In genomic region chr5:158727771-158728311, GRCh38 we compare ENCODE assay signal across 13 cellular contexts.
DNase-seq lines count a peak whose midpoint lies in the region; ATAC-seq and TF ChIP-seq lines count a peak whose summit lies in the region.
"Had no signal": no experiment of that assay in that cellular context is flagged by ENCODE, and none has a peak within 500 bp of the region (broad histone marks: within the 10 kb centered on the region; RNA-seq: fewer than 3 reads in every experiment).

No MANE protein-coding gene starts in this region.

- H3K27ac ChIP-seq in osteoblast (ENCODE audit: low read depth, low read length), result no peak overlapping the region

- no peak for TF ChIP-seq CTCF in AG10803 (conservative IDR thresholded peaks at IDR 0.05; ENCODE audit: low read length)
- no peak for TF ChIP-seq CTCF in osteoblast (IDR thresholded peaks at IDR 0.05; ENCODE audit: extremely low read depth, low read depth, low read length)

- no peaks in the 10 kb centered on the region for H3K9me3 Mint-ChIP-seq in activated naive CD4-positive, alpha-beta T cell treated with anti-CD3 and anti-CD28 coated beads, Interleukin-2, amount 50 U/mL, for 72 hours
- H3K9me3 Mint-ChIP-seq: activated T-cell treated with anti-CD3 and anti-CD28 coated beads, Interleukin-2, amount 50 U/mL, for 4 hours; endodermal cell had no signal

- no peaks in the 10 kb centered on the region for H3K79me2 ChIP-seq in osteoblast (ENCODE audit: insufficient read depth, low read length)

- H4K20me1 ChIP-seq in osteoblast (ENCODE audit: insufficient read depth, low read length), result no peaks in the 10 kb centered on the region

- no peak overlapping the region for H3K27ac Mint-ChIP-seq in activated naive CD4-positive, alpha-beta T cell treated with anti-CD3 and anti-CD28 coated beads, Interleukin-2, amount 50 U/mL, for 72 hours
- H3K27ac Mint-ChIP-seq: endodermal cell had no signal

- no peak overlapping the region for H3K4me3 ChIP-seq in AG10803 (ENCODE audit: low read length)
- peak overlapping the region; percentile 16 for H3K4me3 ChIP-seq in adipocyte (ENCODE audit: low read length)
- H3K4me3 ChIP-seq in osteoblast (ENCODE audit: insufficient read depth, low read length), result no peak overlapping the region

- intact Hi-C loops in Right ventricle myocardium inferior (cut with DNase I), result no loop called here

- no peaks in the 10 kb centered on the region for H3K36me3 Mint-ChIP-seq in activated naive CD4-positive, alpha-beta T cell treated with anti-CD3 and anti-CD28 coated beads, Interleukin-2, amount 50 U/mL, for 72 hours

- peak overlapping the region; percentile 79 for H3K9ac ChIP-seq in adipocyte (ENCODE audit: low read length)

- H3K27me3 ChIP-seq in adipocyte (replicated peaks; ENCODE audit: control insufficient read depth, insufficient read depth, low read length) (no peaks in the 10 kb centered on the region), osteoblast (ENCODE audit: insufficient read depth, low read length) (no peaks in the 10 kb centered on the region)

- H2AFZ ChIP-seq in osteoblast (ENCODE audit: low read length), result no peak overlapping the region

- ATAC-seq in Right ventricle myocardium inferior (peak; percentile 64), HG03432 (IDR thresholded peaks at IDR 0.05; ENCODE audit: unreplicated experiment) (no peak), GM18511 (IDR thresholded peaks at IDR 0.05; ENCODE audit: unreplicated experiment) (no peak)
- no peak for ATAC-seq in activated naive CD4-positive, alpha-beta T cell treated with anti-CD3 and anti-CD28 coated beads, Interleukin-2, amount 50 U/mL, for 72 hours
- ATAC-seq: activated T-cell treated with anti-CD3 and anti-CD28 coated beads, Interleukin-2, amount 50 U/mL, for 4 hours had no signal

- peak; percentile 29 for DNase-seq in AG10803 (ENCODE audit: low read depth)
- DNase-seq in adipocyte (ENCODE audit: low read depth), result peak; percentile 24
- peak; percentile 64 for DNase-seq in Right ventricle myocardium inferior (ENCODE audit: missing footprints)
- peak; percentile 36 for DNase-seq in osteoblast (ENCODE audit: insufficient read length, low spot score, missing footprints)
- no peak for DNase-seq in inferior parietal cortex (ENCODE audit: extremely low spot score)
- DNase-seq in activated naive CD4-positive, alpha-beta T cell treated with anti-CD3 and anti-CD28 coated beads, Interleukin-2, amount 50 U/mL, for 72 hours (ENCODE audit: low spot score in 2 of 2), result no peak
- DNase-seq: activated T-cell treated with anti-CD3 and anti-CD28 coated beads, Interleukin-2, amount 50 U/mL, for 4 hours; endodermal cell; GOT3; NCI-H2171 treated with DMSO at 0.1 percent for 48 hours; small intestine had no signal

- H3K4me1 ChIP-seq in adipocyte (ENCODE audit: control insufficient read depth, insufficient read depth, low read length) (peaks cover 55% of the 10 kb centered on the region), osteoblast (ENCODE audit: insufficient read depth, low read length) (peaks cover 19% of the 10 kb centered on the region)

- H3K9me3 ChIP-seq in adipocyte (ENCODE audit: control insufficient read depth, low read length), result no peaks in the 10 kb centered on the region
- H3K9me3 ChIP-seq in osteoblast (ENCODE audit: low read depth, low read length), result no peaks in the 10 kb centered on the region

- H3K36me3 ChIP-seq in adipocyte (ENCODE audit: control insufficient read depth, insufficient read depth, low read length, severe bottlenecking) (peaks cover 40% of the 10 kb centered on the region), osteoblast (ENCODE audit: insufficient read depth, low read length) (peaks cover 15% of the 10 kb centered on the region)

- H3K4me2 ChIP-seq in osteoblast (ENCODE audit: insufficient read depth, low read length), result no peak overlapping the region

Comparison
In these comparisons a context has a peak if more than half of its experiments do, and no peak if none do; other contexts are left out.
1. DNase-seq: peak in AG10803 (single experiment), adipocyte (single experiment), Right ventricle myocardium inferior (single experiment) and osteoblast (single experiment); none in inferior parietal cortex (single experiment) and activated naive CD4-positive, alpha-beta T cell treated with anti-CD3 and anti-CD28 coated beads, Interleukin-2, amount 50 U/mL, for 72 hours (0 of 2).